8 cellular contexts compared by ENCODE assay signal in the genomic region with DNA sequence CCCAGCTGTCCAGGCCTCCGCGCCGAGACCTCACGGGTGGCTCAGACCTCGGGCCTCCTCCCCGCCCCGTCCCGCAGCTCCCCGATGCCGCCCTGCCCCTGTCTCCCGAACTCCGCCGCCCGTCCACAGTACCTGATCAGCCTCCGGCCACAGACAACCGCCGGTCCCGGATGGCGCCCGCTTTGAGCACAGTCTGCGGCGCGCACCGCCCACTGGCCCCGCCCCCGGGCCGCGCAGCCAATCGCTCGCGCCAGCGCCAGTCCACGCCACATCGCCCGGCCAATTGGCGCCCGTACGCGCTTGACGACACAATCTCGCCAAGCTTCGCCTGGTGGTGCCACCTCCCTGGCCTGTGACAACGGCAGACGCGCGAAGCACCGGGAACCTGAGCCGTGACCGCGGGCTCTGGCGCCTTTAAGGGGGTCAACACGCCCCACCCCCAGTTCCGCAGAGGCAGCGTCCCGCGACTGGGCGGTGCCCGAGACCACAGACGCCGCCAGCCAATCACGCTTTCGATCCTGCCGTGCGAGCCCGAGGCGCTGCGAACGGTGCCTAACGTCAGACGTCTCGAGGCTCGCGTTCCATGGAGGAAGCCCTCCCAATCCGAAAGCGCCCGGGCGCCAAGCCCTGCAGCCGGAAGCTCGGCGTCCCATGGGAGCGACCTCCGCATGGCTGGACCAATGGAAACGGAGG. TPM values are rescaled to one million over a fixed set of nuclear protein-coding genes. Genes with fewer than 3 reads are reported as not detected.
DNase-seq lines count a peak whose midpoint lies in the region; ATAC-seq, FAIRE-seq and TF ChIP-seq lines count a peak whose summit lies in the region.

A gene (minus strand): TSS at position 388 of the 693 bp plus-strand sequence. CDS start 116 bp downstream, at position 272.

- H3K36me3 Mint-ChIP-seq in activated naive CD8-positive, alpha-beta T cell treated with anti-CD3 and anti-CD28 coated beads, Interleukin-2, amount 50 U/mL, for 24 hours (ENCODE audit: low read depth): peaks cover 54% of the 10 kb centered on the region

- TF ChIP-seq CTCF in pancreas (IDR thresholded peaks at IDR 0.05): no peak
- peak in 1 of 6 experiments; percentile 2 for TF ChIP-seq CTCF in thyroid gland (IDR thresholded peaks at IDR 0.05)

- H3K4me3 Mint-ChIP-seq in activated naive CD8-positive, alpha-beta T cell treated with anti-CD3 and anti-CD28 coated beads, Interleukin-2, amount 50 U/mL, for 24 hours: peak within 1 kb of the TSS; percentile 96

- intact Hi-C loops in Right ventricle myocardium superior (cut with DNase I): no loop called here
- intact Hi-C loops in pancreas (cut with DNase I): no loop called here
- intact Hi-C loops in thyroid gland (cut with DNase I): no loop called here

- TF ChIP-seq POLR2A in GM12892 (IDR thresholded peaks at IDR 0.05; ENCODE audit: low read depth, low read length): peak; percentile 95
- TF ChIP-seq POLR2A in thyroid gland (IDR thresholded peaks at IDR 0.05): peak; percentile 11 to 98

- peak within 1 kb of the TSS; percentile 98 to 100 (median 100) for H3K27ac ChIP-seq in pancreas
- peak within 1 kb of the TSS; percentile 94 to 98 (median 97) for H3K27ac ChIP-seq in thyroid gland

- H3K27ac Mint-ChIP-seq in activated naive CD8-positive, alpha-beta T cell treated with anti-CD3 and anti-CD28 coated beads, Interleukin-2, amount 50 U/mL, for 24 hours: peak within 1 kb of the TSS; percentile 95

- H3K27me3 ChIP-seq in pancreas (no peaks in the 10 kb centered on the region), thyroid gland (no peaks in the 10 kb centered on the region)

- WGBS in pancreas, 2 donors: 1% methylated on average over 77 to 83 of the region's 83 CpGs
- 0 to 1% methylated on average over 11 to 28 of the region's 83 CpGs for WGBS in thyroid gland, 2 donors

- FAIRE-seq in GM12892 (lab: Jason Lieb, UNC): peak; percentile 96
- no peak for FAIRE-seq in pancreas (lab: Jason Lieb, UNC)

- H3K4me3 ChIP-seq in pancreas (peak within 1 kb of the TSS; percentile 51 to 66 (median 58)), thyroid gland (replicated peaks in 1 of 3) (peak within 1 kb of the TSS; percentile 42 to 70 (median 66))

- no peaks in the 10 kb centered on the region for H3K9me3 Mint-ChIP-seq in activated naive CD8-positive, alpha-beta T cell treated with anti-CD3 and anti-CD28 coated beads, Interleukin-2, amount 50 U/mL, for 24 hours

- peak; percentile 85 for ATAC-seq in HG02840 (IDR thresholded peaks at IDR 0.05; ENCODE audit: low FRiP score, unreplicated experiment)
- peak; percentile 88 for ATAC-seq in activated naive CD8-positive, alpha-beta T cell treated with anti-CD3 and anti-CD28 coated beads, Interleukin-2, amount 50 U/mL, for 24 hours
- ATAC-seq in Right ventricle myocardium superior (ENCODE audit: poor library complexity): peak; percentile 97
- peak; percentile 91 to 97 (median 94) for ATAC-seq in pancreas

- no peaks in the 10 kb centered on the region for H3K27me3 Mint-ChIP-seq in activated naive CD8-positive, alpha-beta T cell treated with anti-CD3 and anti-CD28 coated beads, Interleukin-2, amount 50 U/mL, for 24 hours

- H3K4me1 Mint-ChIP-seq in activated naive CD8-positive, alpha-beta T cell treated with anti-CD3 and anti-CD28 coated beads, Interleukin-2, amount 50 U/mL, for 24 hours: peaks cover 68% of the 10 kb centered on the region

- peaks cover 0 to 4% (median 0%) of the 10 kb centered on the region in 3 donors for H3K36me3 ChIP-seq in pancreas
- no peaks in the 10 kb centered on the region for H3K36me3 ChIP-seq in thyroid gland

- DNase-seq in GM12892 (ENCODE audit: insufficient read length): peak; percentile 87
- peak; percentile 98 for DNase-seq in NCI-H1436 (lab: John Stamatoyannopoulos, UW)
- peak; percentile 88 for DNase-seq in SW480 (ENCODE audit: low spot score)
- DNase-seq in activated naive CD8-positive, alpha-beta T cell treated with anti-CD3 and anti-CD28 coated beads, Interleukin-2, amount 50 U/mL, for 24 hours: peak; percentile 95
- DNase-seq in Right ventricle myocardium superior: peak; percentile 98
- peak; percentile 95 to 98 (median 97) for DNase-seq in pancreas
- DNase-seq in thyroid gland: peak; percentile 98

- H3K4me1 ChIP-seq in pancreas: peaks cover 13 to 43% (median 18%) of the 10 kb centered on the region in 3 donors
- peaks cover 13 to 15% of the 10 kb centered on the region in 2 donors for H3K4me1 ChIP-seq in thyroid gland

- H3K9me3 ChIP-seq in pancreas (no peaks in the 10 kb centered on the region), thyroid gland (no peaks in the 10 kb centered on the region)

RNA-seq across cellular contexts. Expression of the gene that starts here (rescaled TPM):
- polyA plus RNA-seq in GM12892 (2012; ENCODE audit: missing spikeins): 133 TPM
- total RNA-seq in Right ventricle myocardium superior: 13.0 TPM
- total RNA-seq in pancreas: 10 to 100 TPM in 3 of 6 donors, 1 to 10 TPM in 3; 5.4 to 13.4 (median 9.6) TPM
- 10 to 100 TPM in 1 of 2 donors, 1 to 10 TPM in 1; 8.3 to 26.7 TPM for polyA plus RNA-seq in pancreas
- total RNA-seq in thyroid gland: 10 to 100 TPM; 39.0 to 67.2 (median 41.5) TPM

Comparison
In these comparisons a context has a peak if more than half of its experiments do, and no peak if none do; other contexts are left out.
1. Peak in every context shown above with its lines: DNase-seq, ATAC-seq, H3K4me3 ChIP-seq and H3K27ac ChIP-seq.